Comparison of ENCODE assay signal across 12 cellular contexts in genomic region chr1:167564592-167564991, GRCh38. TPM values are rescaled to one million over a fixed set of nuclear protein-coding genes. Genes with fewer than 3 reads are reported as not detected.
A peak's percentile ranks its signal among the peaks of the same experiment; 100 is the strongest.
DNase-seq lines count a peak whose midpoint lies in the region; ATAC-seq lines count a peak whose summit lies in the region.
"Had no signal": no experiment of that assay in that cellular context is flagged by ENCODE, and none has a peak within 500 bp of the region (broad histone marks: within the 10 kb centered on the region; RNA-seq: fewer than 3 reads in every experiment).

No MANE protein-coding gene starts in this region.

- H3K4me1 ChIP-seq in adipocyte (ENCODE audit: control insufficient read depth, insufficient read depth, low read length) (peaks cover 10% of the 10 kb centered on the region), mesenchymal stem cell (ENCODE audit: control insufficient read depth, insufficient read depth, low read depth, low read length) (no peaks in the 10 kb centered on the region)
- H3K4me1 ChIP-seq: parathyroid adenoma, testis had no signal

- H3K27me3 ChIP-seq in adipocyte (replicated peaks; ENCODE audit: control insufficient read depth, insufficient read depth, low read length), result no peaks in the 10 kb centered on the region
- H3K27me3 ChIP-seq in mesenchymal stem cell (ENCODE audit: control insufficient read depth in 1 of 2, insufficient read depth in 1 of 2, low read length in 2 of 2), result peaks cover 0 to 16% of the 10 kb centered on the region in 2 experiments
- H3K27me3 ChIP-seq: cardiac muscle cell, testis had no signal

- H2BK120ac ChIP-seq in mesenchymal stem cell (ENCODE audit: low read depth, low read length), result no peak overlapping the region

- no peak overlapping the region for H2BK15ac ChIP-seq in mesenchymal stem cell (ENCODE audit: low read depth, poor library complexity, severe bottlenecking)

- no peak overlapping the region for H2BK5ac ChIP-seq in mesenchymal stem cell (ENCODE audit: low read depth, low read length, poor library complexity, severe bottlenecking)

- H3K36me3 ChIP-seq in adipocyte (ENCODE audit: control insufficient read depth, insufficient read depth, low read length, severe bottlenecking), result no peaks in the 10 kb centered on the region
- H3K36me3 ChIP-seq in mesenchymal stem cell (ENCODE audit: control insufficient read depth in 1 of 2, insufficient read depth in 2 of 2, low read depth in 1 of 2, low read length in 2 of 2), result no peaks in the 10 kb centered on the region
- H3K36me3 ChIP-seq: cardiac muscle cell had no signal

- no peak overlapping the region for H4K8ac ChIP-seq in mesenchymal stem cell (ENCODE audit: low read length)

- H3K79me1 ChIP-seq in mesenchymal stem cell (replicated peaks; ENCODE audit: low read length, poor library complexity, severe bottlenecking), result no peaks in the 10 kb centered on the region

- no peak overlapping the region for H3K23ac ChIP-seq in mesenchymal stem cell (ENCODE audit: low read length in 2 of 2)

- H4K91ac ChIP-seq in mesenchymal stem cell (ENCODE audit: low read length), result no peak overlapping the region

- H3K9me3 ChIP-seq in adipocyte (ENCODE audit: control insufficient read depth, low read length) (no peaks in the 10 kb centered on the region), mesenchymal stem cell (ENCODE audit: control insufficient read depth, low read length) (no peaks in the 10 kb centered on the region)
- H3K9me3 ChIP-seq: testis had no signal

- H3K4me1 Mint-ChIP-seq in activated T-cell treated with anti-CD3 and anti-CD28 coated beads, Interleukin-2, amount 50 U/mL, for 4 hours (ENCODE audit: low read depth), result no peaks in the 10 kb centered on the region

- peaks cover 2% of the 10 kb centered on the region for H3K27me3 Mint-ChIP-seq in activated T-cell treated with anti-CD3 and anti-CD28 coated beads, Interleukin-2, amount 50 U/mL, for 4 hours (ENCODE audit: low read depth)

- H3K9ac ChIP-seq in adipocyte (ENCODE audit: low read length), result no peak overlapping the region
- no peak overlapping the region for H3K9ac ChIP-seq in mesenchymal stem cell (ENCODE audit: low read length)
- H3K9ac ChIP-seq: parathyroid adenoma had no signal

- no peak overlapping the region for H3K18ac ChIP-seq in mesenchymal stem cell (ENCODE audit: low read depth in 1 of 2, low read length in 2 of 2)

- no peak overlapping the region for H3K4me2 ChIP-seq in mesenchymal stem cell (ENCODE audit: low read length, poor library complexity, severe bottlenecking)

- no peak overlapping the region for H3K4me3 Mint-ChIP-seq in activated T-cell treated with anti-CD3 and anti-CD28 coated beads, Interleukin-2, amount 50 U/mL, for 4 hours
- H3K4me3 Mint-ChIP-seq: activated T-cell treated with anti-CD3 and anti-CD28 coated beads, Interleukin-2, amount 50 U/mL, for 72 hours had no signal

- H3K4ac ChIP-seq in mesenchymal stem cell (ENCODE audit: low read depth in 1 of 2, low read length in 2 of 2), result no peak overlapping the region

- DNase-seq in GF-D8 (lab: John Stamatoyannopoulos, UW) (peak; percentile 41), MV-4-11 (lab: John Stamatoyannopoulos, UW) (peak; percentile 77), adipocyte (ENCODE audit: low read depth) (peak; percentile 53), mesenchymal stem cell (no peak), GM19240 (ENCODE audit: insufficient read length, low spot score) (no peak)
- DNase-seq in activated T-cell treated with anti-CD3 and anti-CD28 coated beads, Interleukin-2, amount 50 U/mL, for 4 hours, result no peak
- DNase-seq: activated T-cell treated with anti-CD3 and anti-CD28 coated beads, Interleukin-2, amount 50 U/mL, for 72 hours; testis had no signal

- peak overlapping the region; percentile 36 for H2AFZ ChIP-seq in mesenchymal stem cell (ENCODE audit: low read depth, low read length)
- H2AFZ ChIP-seq: parathyroid adenoma had no signal

- no peak overlapping the region for H3K27ac ChIP-seq in mesenchymal stem cell (ENCODE audit: low read length, poor library complexity, severe bottlenecking)
- H3K27ac ChIP-seq: cardiac muscle cell, parathyroid adenoma, testis, VCaP had no signal

- no peaks in the 10 kb centered on the region for H3K36me3 Mint-ChIP-seq in activated T-cell treated with anti-CD3 and anti-CD28 coated beads, Interleukin-2, amount 50 U/mL, for 4 hours (ENCODE audit: insufficient read depth)

- no peak overlapping the region for H2AK5ac ChIP-seq in mesenchymal stem cell (ENCODE audit: low read length, severe bottlenecking)

- H3K9me3 Mint-ChIP-seq in activated T-cell treated with anti-CD3 and anti-CD28 coated beads, Interleukin-2, amount 50 U/mL, for 4 hours, result no peaks in the 10 kb centered on the region
- H3K9me3 Mint-ChIP-seq: activated T-cell treated with anti-CD3 and anti-CD28 coated beads, Interleukin-2, amount 50 U/mL, for 72 hours had no signal

- H2BK12ac ChIP-seq in mesenchymal stem cell (ENCODE audit: low read length in 2 of 2), result no peak overlapping the region

- WGBS in mesenchymal stem cell, result 76% methylated on average over 2 of the region's 2 CpGs

- H3K14ac ChIP-seq in mesenchymal stem cell (ENCODE audit: low read length in 2 of 2), result no peak overlapping the region

- H3K4me3 ChIP-seq in adipocyte (ENCODE audit: low read length) (no peak overlapping the region), mesenchymal stem cell (ENCODE audit: insufficient read depth in 1 of 2, low read depth in 1 of 2, low read length in 2 of 2) (no peak overlapping the region)
- H3K4me3 ChIP-seq: cardiac muscle cell, testis had no signal

- no peak for ATAC-seq in activated T-cell treated with anti-CD3 and anti-CD28 coated beads, Interleukin-2, amount 50 U/mL, for 4 hours
- no peak for ATAC-seq in HG03457 (IDR thresholded peaks at IDR 0.05; ENCODE audit: unreplicated experiment)
- ATAC-seq: activated T-cell treated with anti-CD3 and anti-CD28 coated beads, Interleukin-2, amount 50 U/mL, for 72 hours had no signal

RNA-seq across cellular contexts. Expression of gene CREG1, which starts 11.0 kb away (rescaled TPM):
- 87.5 TPM for polyA plus RNA-seq in mesenchymal stem cell (2013, experiment 1 of 2)
- 90.9 TPM for polyA plus RNA-seq in mesenchymal stem cell (2013, experiment 2 of 2)
- total RNA-seq in activated T-cell treated with anti-CD3 and anti-CD28 coated beads, Interleukin-2, amount 50 U/mL, for 4 hours, result 10 to 100 TPM; 12.5 to 14.5 (median 14.3) TPM

RNA-seq across cellular contexts. Expression of gene CD247, which starts 46.3 kb away (rescaled TPM):
- not detected for polyA plus RNA-seq in mesenchymal stem cell (2013, experiment 1 of 2)
- not detected for polyA plus RNA-seq in mesenchymal stem cell (2013, experiment 2 of 2)
- total RNA-seq in activated T-cell treated with anti-CD3 and anti-CD28 coated beads, Interleukin-2, amount 50 U/mL, for 4 hours, result 10 to 100 TPM; 63.7 to 93.5 (median 73.2) TPM
- polyA plus RNA-seq: cardiac muscle cell had no signal

Comparison
In these comparisons a context has a peak if more than half of its experiments do, and no peak if none do; other contexts are left out.
1. DNase-seq: peak in GF-D8 (single experiment), MV-4-11 (single experiment) and adipocyte (single experiment); none in mesenchymal stem cell (single experiment), activated T-cell treated with anti-CD3 and anti-CD28 coated beads, Interleukin-2, amount 50 U/mL, for 4 hours (single experiment) and GM19240 (single experiment).